16 cellular contexts compared by ENCODE assay signal in the genomic region with DNA sequence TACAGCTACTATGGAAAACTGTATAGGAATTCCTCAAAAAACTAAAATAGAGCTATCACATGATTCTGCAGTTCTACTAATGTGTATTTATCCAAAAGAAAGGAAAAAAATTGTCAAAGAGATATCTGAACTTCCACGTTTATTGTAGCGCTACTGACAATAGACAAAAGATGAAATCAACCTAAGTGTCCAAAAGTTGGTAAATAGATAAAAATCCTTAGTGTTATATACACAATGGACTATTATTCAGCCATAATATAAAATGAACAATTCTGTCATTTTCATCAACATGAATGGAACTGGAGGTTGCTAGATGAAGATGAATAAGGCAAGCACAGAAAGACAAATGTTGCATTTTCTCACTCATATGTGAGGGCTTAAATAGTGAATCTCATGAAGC.
"Had no signal": no experiment of that assay in that cellular context is flagged by ENCODE, and none has a peak within 500 bp of the region (broad histone marks: within the 10 kb centered on the region; RNA-seq: fewer than 3 reads in every experiment).

No MANE protein-coding gene starts in this region.

- DNase-seq: central memory CD4-positive, alpha-beta T cell; cortex of kidney; effector memory CD4-positive, alpha-beta T cell; heart left ventricle; kidney glomerular epithelial cell; mammary epithelial cell; natural killer cell; retina; right lobe of liver; stimulated activated CD4-positive, alpha-beta T cell treated with anti-CD3 and anti-CD28 coated beads, Interleukin-4, amount 100 ng/mL, for 1 hour; stimulated activated CD8-positive, alpha-beta memory T cell treated with anti-CD3 and anti-CD28 coated beads, Interleukin-4, amount 100 ng/mL, for 48 hours; stimulated activated naive CD8-positive, alpha-beta T cell treated with anti-CD3 and anti-CD28 coated beads, Interleukin-15, Interleukin-2, amounts not matched to agents 100 U/mL and 50 U/mL, for 24 hours; transverse colon had no signal

- H3K4me3 ChIP-seq: esophagus muscularis mucosa, heart left ventricle, prostate gland, right lobe of liver, thoracic aorta, transverse colon had no signal

- H3K27me3 ChIP-seq: esophagus muscularis mucosa, heart left ventricle, right lobe of liver, transverse colon had no signal

- H3K27ac ChIP-seq: esophagus muscularis mucosa, heart left ventricle, prostate gland, right lobe of liver, thoracic aorta, transverse colon had no signal
